9 cellular contexts compared by ENCODE assay signal in genomic region chr5:138354387-138354786, GRCh38. TPM values are rescaled to one million over a fixed set of nuclear protein-coding genes. Genes with fewer than 3 reads are reported as not detected.
A peak's percentile ranks its signal among the peaks of the same experiment; 100 is the strongest.
DNase-seq lines count a peak whose midpoint lies in the region; ATAC-seq, FAIRE-seq and TF ChIP-seq lines count a peak whose summit lies in the region.
"Had no signal": no experiment of that assay in that cellular context is flagged by ENCODE, and none has a peak within 500 bp of the region (broad histone marks: within the 10 kb centered on the region; RNA-seq: fewer than 3 reads in every experiment).

No MANE protein-coding gene starts in this region.

- peak overlapping the region; percentile 99 for H3K27ac ChIP-seq in left ventricle myocardium inferior (replicated peaks)
- peak overlapping the region; percentile 93; the same call in 1 of the 3 replicates for H3K27ac ChIP-seq in K562 (ENCODE audit: extremely low read depth, low read depth, low read length)
- H3K27ac ChIP-seq in mesenchymal stem cell (ENCODE audit: low read length, poor library complexity, severe bottlenecking), result no peak overlapping the region
- H3K27ac ChIP-seq in uterus, result peak overlapping the region; percentile 95 to 97

- TF ChIP-seq RAD21 in K562 (CRISPR knock-in tag; conservative IDR thresholded peaks at IDR 0.05 in 1 of 2, IDR thresholded peaks at IDR 0.05 in 1 of 2), result no peak

- TSS peak; percentile 48 for BruUV-seq in K562 (replicated peaks; lab: Mats Ljungman, UMichigan)

- H2BK5ac ChIP-seq in mesenchymal stem cell (ENCODE audit: low read depth, low read length, poor library complexity, severe bottlenecking), result no peak overlapping the region

- H3K4ac ChIP-seq in mesenchymal stem cell (ENCODE audit: low read depth in 1 of 2, low read length in 2 of 2), result no peak overlapping the region

- H3K4me2 ChIP-seq in K562 (ENCODE audit: insufficient read depth, low read length) (peak overlapping the region; percentile 84), mesenchymal stem cell (ENCODE audit: low read length, poor library complexity, severe bottlenecking) (peak overlapping the region; percentile 18)

- ATAC-seq in K562 (no peak), GM18870 (IDR thresholded peaks at IDR 0.05; ENCODE audit: unreplicated experiment) (no peak)

- no peak overlapping the region for H3K14ac ChIP-seq in mesenchymal stem cell (ENCODE audit: low read length in 2 of 2)

- peaks cover 65% of the 10 kb centered on the region for H3K79me2 ChIP-seq in K562 (ENCODE audit: control insufficient read depth, insufficient read depth, low read length)

- H3K9me3 ChIP-seq in left ventricle myocardium inferior (replicated peaks), result peaks cover 7% of the 10 kb centered on the region
- H3K9me3 ChIP-seq in K562 (replicated peaks; ENCODE audit: control insufficient read depth, insufficient read depth, low read depth, low read length), result peaks cover 5% of the 10 kb centered on the region
- peaks cover 3% of the 10 kb centered on the region for H3K9me3 ChIP-seq in mesenchymal stem cell (ENCODE audit: control insufficient read depth, low read length)
- H3K9me3 ChIP-seq in uterus, result no peaks in the 10 kb centered on the region

- peaks cover 2% of the 10 kb centered on the region for H3K79me1 ChIP-seq in mesenchymal stem cell (replicated peaks; ENCODE audit: low read length, poor library complexity, severe bottlenecking)

- H4K8ac ChIP-seq in mesenchymal stem cell (ENCODE audit: low read length), result no peak overlapping the region

- no peaks in the 10 kb centered on the region for H3K27me3 ChIP-seq in left ventricle myocardium inferior (ENCODE audit: low read depth)
- H3K27me3 ChIP-seq in K562 (ENCODE audit: control insufficient read depth in 2 of 2, insufficient read depth in 2 of 2, low read length in 2 of 2), result no peaks in the 10 kb centered on the region
- no peaks in the 10 kb centered on the region for H3K27me3 ChIP-seq in mesenchymal stem cell (ENCODE audit: control insufficient read depth in 1 of 2, insufficient read depth in 1 of 2, low read length in 2 of 2)
- H3K27me3 ChIP-seq in uterus, result no peaks in the 10 kb centered on the region

- TF ChIP-seq CTCF in left ventricle myocardium inferior (IDR thresholded peaks at IDR 0.05; ENCODE audit: borderline replicate concordance) (no peak), K562 (IDR thresholded peaks at IDR 0.05 in 2 of 3, conservative IDR thresholded peaks at IDR 0.05 in 1 of 3; ENCODE audit: insufficient read depth in 2 of 3, low read depth in 1 of 3, low read length in 3 of 3) (no peak), uterus (IDR thresholded peaks at IDR 0.05) (no peak)

- WGBS in K562 (ENCODE audit: insufficient coverage, low coverage, missing lambda C conversion rate), result 9% methylated on average over 5 of the region's 5 CpGs
- WGBS in mesenchymal stem cell, result 22% methylated on average over 5 of the region's 5 CpGs

- no peaks in the 10 kb centered on the region for H3K9me1 ChIP-seq in K562 (ENCODE audit: control insufficient read depth, insufficient read depth, low read length)

- no peak overlapping the region for H4K91ac ChIP-seq in mesenchymal stem cell (ENCODE audit: low read length)

- DNase-seq in left ventricle myocardium inferior (no peak), cardiac septum (ENCODE audit: low spot score) (no peak), K562 (ENCODE audit: extremely low read depth in 1 of 4, low spot score in 3 of 4) (no peak), mesenchymal stem cell (no peak), uterus (no peak), GOT3 (lab: John Stamatoyannopoulos, UW) (no peak)
- DNase-seq in stimulated activated CD4-positive, alpha-beta T cell treated with anti-CD3 and anti-CD28 coated beads, Interleukin-4, amount 100 ng/mL, for 4 hours, result no peak
- DNase-seq: NCI-H2171 treated with DMSO at 0.1 percent for 48 hours had no signal

- intact Hi-C loops in left ventricle myocardium inferior (cut with micrococcal nuclease), result no loop called here
- intact Hi-C loops in cardiac septum (cut with DNase I), result no loop called here
- intact Hi-C loops in K562 (cut with micrococcal nuclease), result loop anchor here (2.0 to 5.0 kb wide), 2 partner anchors 56 to 172 kb away; no protein-coding TSS in a partner anchor
- intact Hi-C loops in uterus (cut with DNase I; ENCODE audit: low total_unique reads), result no loop called here

- no peak overlapping the region for H2BK12ac ChIP-seq in mesenchymal stem cell (ENCODE audit: low read length in 2 of 2)

- no peak for TF ChIP-seq POLR2A in K562 (conservative IDR thresholded peaks at IDR 0.05)
- no peak for TF ChIP-seq POLR2A in uterus (IDR thresholded peaks at IDR 0.05)

- H3K4me1 ChIP-seq in left ventricle myocardium inferior (peaks cover 90% of the 10 kb centered on the region), K562 (replicated peaks in 1 of 2; ENCODE audit: control insufficient read depth in 2 of 2, insufficient read depth in 2 of 2, low read length in 2 of 2) (peaks cover 9 to 16% of the 10 kb centered on the region in 2 experiments; a peak in 4 of 5 replicates), mesenchymal stem cell (ENCODE audit: control insufficient read depth, insufficient read depth, low read depth, low read length) (peaks cover 1% of the 10 kb centered on the region), uterus (peaks cover 7 to 17% of the 10 kb centered on the region in 2 donors)

- no peak overlapping the region for H2AK5ac ChIP-seq in mesenchymal stem cell (ENCODE audit: low read length, severe bottlenecking)

- no peak overlapping the region for H2BK120ac ChIP-seq in mesenchymal stem cell (ENCODE audit: low read depth, low read length)

- in situ Hi-C loops in K562 (cut with MboI), result no loop called here

- POLR2A ChIA-PET in K562 (lab: Yijun Ruan, JAX), result interaction anchor here (0.6 to 10.3 kb wide), 14 partner anchors 7 to 177 kb away, joined by 3 to 416 read pairs (median 4); partner anchors contain the start of genes BRD8, CDC23, CDC25C and EGR1

- H4K20me1 ChIP-seq in K562 (replicated peaks; ENCODE audit: control insufficient read depth, insufficient read depth, low read length), result peaks cover 20% of the 10 kb centered on the region

- TF ChIP-seq EP300 in K562 (IDR thresholded peaks at IDR 0.05; ENCODE audit: low read length), result no peak

- no peak overlapping the region for H3K23ac ChIP-seq in mesenchymal stem cell (ENCODE audit: low read length in 2 of 2)

- H2AFZ ChIP-seq in K562 (ENCODE audit: low read depth, low read length) (no peak overlapping the region), mesenchymal stem cell (ENCODE audit: low read depth, low read length) (no peak overlapping the region)

- H3K4me3 ChIP-seq in left ventricle myocardium inferior (peak overlapping the region; percentile 95), K562 (peak overlapping the region; percentile 96), mesenchymal stem cell (ENCODE audit: insufficient read depth in 1 of 2, low read depth in 1 of 2, low read length in 2 of 2) (peak overlapping the region in 1 of 2 experiments; percentile 88), uterus (peak overlapping the region in 1 of 2 donors; percentile 93)

- CTCF ChIA-PET in K562 (lab: Yijun Ruan, JAX; ENCODE audit: low intra/inter-chr PET ratio), result interaction anchor here (2.6 kb wide), 1 partner anchor 16 kb away, joined by 31 read pairs; the partner anchor contains the start of gene FAM53C

- H2BK15ac ChIP-seq in mesenchymal stem cell (ENCODE audit: low read depth, poor library complexity, severe bottlenecking), result no peak overlapping the region

- H3K18ac ChIP-seq in mesenchymal stem cell (ENCODE audit: low read depth in 1 of 2, low read length in 2 of 2), result no peak overlapping the region

- H3K9ac ChIP-seq in K562 (ENCODE audit: insufficient read depth in 1 of 2, low read depth in 2 of 2, low read length in 2 of 2) (peak overlapping the region; percentile 49 to 97; a peak in 3 of 4 replicates), mesenchymal stem cell (ENCODE audit: low read length) (peak overlapping the region; percentile 96)

- no peak for FAIRE-seq in K562 (lab: Jason Lieb, UNC)

- H3K36me3 ChIP-seq in left ventricle myocardium inferior (no peaks in the 10 kb centered on the region), K562 (ENCODE audit: control insufficient read depth, insufficient read depth, low read length) (peaks cover 10% of the 10 kb centered on the region; the same call in 2 of the 3 replicates), mesenchymal stem cell (ENCODE audit: control insufficient read depth in 1 of 2, insufficient read depth in 2 of 2, low read depth in 1 of 2, low read length in 2 of 2) (peaks cover 4% of the 10 kb centered on the region in 2 experiments), uterus (no peaks in the 10 kb centered on the region)

RNA-seq across cellular contexts. Expression of gene KDM3B, which starts 1.9 kb away (rescaled TPM):
- total RNA-seq in left ventricle myocardium inferior (40.7 TPM), cardiac septum (48.5 TPM), K562 (2014; rRNA removed) (34.5 and 38.0 TPM in 2 replicates), K562 (2014; rRNA removed; fragmentation: Illumina TruSeq; extraction: Trizol) (51.6 and 65.4 TPM in 2 replicates), K562 (2015; rRNA removed; fragmentation: Illumina TruSeq; extraction: Trizol) (48.8 and 51.2 TPM in 2 replicates), K562 (2021) (54.8 and 62.7 TPM in 2 replicates), uterus (10 to 100 TPM; 21.8 to 96.4 (median 51.5) TPM)
- total RNA-seq in K562 (2011; cell fraction: chromatin; rRNA removed; ENCODE audit: low replicate concordance), result 130 and 189 TPM in 2 replicates
- 54.5 and 69.0 TPM in 2 replicates for total RNA-seq in K562 (2011; cell fraction: nucleolus; rRNA removed)
- 74.8 and 83.1 TPM in 2 replicates for total RNA-seq in K562 (2011; cell fraction: nucleoplasm; rRNA removed)
- polyA plus RNA-seq in K562 (2011; rRNA removed) (41.9 and 49.6 TPM in 2 replicates), K562 (2014; fragmentation: Illumina TruSeq; extraction: Trizol) (61.8 and 62.8 TPM in 2 replicates), K562 (2014; fragmentation: Nextera tagmentation; extraction: Ambion mirVana) (10 to 100 TPM; 13.8 to 15.0 TPM), K562 (2014; rRNA removed) (38.3 and 40.4 TPM in 2 replicates)
- polyA plus RNA-seq in K562 (2011; cell fraction: cytosol; rRNA removed), result 18.9 and 27.7 TPM in 2 replicates
- 44.4 and 52.8 TPM in 2 replicates for polyA plus RNA-seq in K562 (2011; cell fraction: nucleus; rRNA removed)
- polyA plus RNA-seq in K562 (2012), result 40.9 and 44.5 TPM in 2 replicates
- polyA minus RNA-seq in K562 (2011; rRNA and poly(A)+ RNA removed), result 95.2 and 126 TPM in 2 replicates
- polyA minus RNA-seq in K562 (2011; cell fraction: cytosol; rRNA and poly(A)+ RNA removed), result 49.3 and 51.5 TPM in 2 replicates
- polyA minus RNA-seq in K562 (2011; cell fraction: nucleus; rRNA and poly(A)+ RNA removed), result 22.1 and 37.5 TPM in 2 replicates
- polyA plus RNA-seq in mesenchymal stem cell (2013, experiment 1 of 2), result 18.3 TPM
- 17.1 TPM for polyA plus RNA-seq in mesenchymal stem cell (2013, experiment 2 of 2)

RNA-seq across cellular contexts. Expression of gene FAM53C, which starts 16.3 kb away (rescaled TPM):
- total RNA-seq in left ventricle myocardium inferior (26.7 TPM), cardiac septum (23.8 TPM), K562 (2014; rRNA removed) (27.8 and 32.3 TPM in 2 replicates), K562 (2014; rRNA removed; fragmentation: Illumina TruSeq; extraction: Trizol) (21.6 and 22.0 TPM in 2 replicates), K562 (2015; rRNA removed; fragmentation: Illumina TruSeq; extraction: Trizol) (24.2 and 24.4 TPM in 2 replicates), K562 (2021) (34.6 and 38.5 TPM in 2 replicates), uterus (10 to 100 TPM; 20.0 to 54.4 (median 26.4) TPM)
- 66.4 and 73.2 TPM in 2 replicates for total RNA-seq in K562 (2011; cell fraction: chromatin; rRNA removed; ENCODE audit: low replicate concordance)
- 47.4 and 56.7 TPM in 2 replicates for total RNA-seq in K562 (2011; cell fraction: nucleolus; rRNA removed)
- 59.0 and 85.2 TPM in 2 replicates for total RNA-seq in K562 (2011; cell fraction: nucleoplasm; rRNA removed)
- polyA plus RNA-seq in K562 (2011; rRNA removed) (29.8 and 35.4 TPM in 2 replicates), K562 (2014; fragmentation: Illumina TruSeq; extraction: Trizol) (30.0 and 37.3 TPM in 2 replicates), K562 (2014; fragmentation: Nextera tagmentation; extraction: Ambion mirVana) (10 to 100 TPM in 1 of 2 experiments, 1 to 10 TPM in 1; 9.7 to 11.1 TPM), K562 (2014; rRNA removed) (24.1 and 25.2 TPM in 2 replicates)
- 30.8 and 34.3 TPM in 2 replicates for polyA plus RNA-seq in K562 (2011; cell fraction: cytosol; rRNA removed)
- polyA plus RNA-seq in K562 (2011; cell fraction: nucleus; rRNA removed), result 50.4 and 51.1 TPM in 2 replicates
- polyA plus RNA-seq in K562 (2012), result 27.2 and 33.5 TPM in 2 replicates
- 34.5 and 38.7 TPM in 2 replicates for polyA minus RNA-seq in K562 (2011; rRNA and poly(A)+ RNA removed)
- polyA minus RNA-seq in K562 (2011; cell fraction: cytosol; rRNA and poly(A)+ RNA removed), result 23.4 and 24.0 TPM in 2 replicates
- 16.0 and 25.7 TPM in 2 replicates for polyA minus RNA-seq in K562 (2011; cell fraction: nucleus; rRNA and poly(A)+ RNA removed)
- polyA plus RNA-seq in mesenchymal stem cell (2013, experiment 1 of 2), result 30.0 TPM
- 28.7 TPM for polyA plus RNA-seq in mesenchymal stem cell (2013, experiment 2 of 2)

RNA-seq across cellular contexts. Expression of gene CDC25C, which starts 22.8 kb away (rescaled TPM):
- not detected for total RNA-seq in left ventricle myocardium inferior
- 0.19 TPM for total RNA-seq in cardiac septum
- 53.6 and 67.9 TPM in 2 replicates for total RNA-seq in K562 (2011; cell fraction: chromatin; rRNA removed; ENCODE audit: low replicate concordance)
- 36.5 and 42.0 TPM in 2 replicates for total RNA-seq in K562 (2011; cell fraction: nucleolus; rRNA removed)
- total RNA-seq in K562 (2011; cell fraction: nucleoplasm; rRNA removed), result 44.7 and 47.3 TPM in 2 replicates
- total RNA-seq in K562 (2014; rRNA removed), result 19.1 and 19.5 TPM in 2 replicates
- 32.3 and 41.4 TPM in 2 replicates for total RNA-seq in K562 (2014; rRNA removed; fragmentation: Illumina TruSeq; extraction: Trizol)
- 22.5 and 23.1 TPM in 2 replicates for total RNA-seq in K562 (2015; rRNA removed; fragmentation: Illumina TruSeq; extraction: Trizol)
- 18.2 and 19.6 TPM in 2 replicates for total RNA-seq in K562 (2021)
- 62.1 and 63.7 TPM in 2 replicates for polyA plus RNA-seq in K562 (2011; rRNA removed)
- 20.8 and 34.2 TPM in 2 replicates for polyA plus RNA-seq in K562 (2011; cell fraction: cytosol; rRNA removed)
- polyA plus RNA-seq in K562 (2011; cell fraction: nucleus; rRNA removed), result 28.3 and 39.5 TPM in 2 replicates
- polyA plus RNA-seq in K562 (2012), result 16.0 and 26.9 TPM in 2 replicates
- polyA plus RNA-seq in K562 (2014; fragmentation: Illumina TruSeq; extraction: Trizol), result 30.1 and 31.9 TPM in 2 replicates
- 10 to 100 TPM; 32.2 to 50.4 TPM for polyA plus RNA-seq in K562 (2014; fragmentation: Nextera tagmentation; extraction: Ambion mirVana)
- polyA plus RNA-seq in K562 (2014; rRNA removed), result 25.7 and 29.3 TPM in 2 replicates
- 36.9 and 39.8 TPM in 2 replicates for polyA minus RNA-seq in K562 (2011; rRNA and poly(A)+ RNA removed)
- polyA minus RNA-seq in K562 (2011; cell fraction: cytosol; rRNA and poly(A)+ RNA removed), result 11.8 and 15.7 TPM in 2 replicates
- 16.7 and 32.9 TPM in 2 replicates for polyA minus RNA-seq in K562 (2011; cell fraction: nucleus; rRNA and poly(A)+ RNA removed)
- 1.3 TPM for polyA plus RNA-seq in mesenchymal stem cell (2013, experiment 1 of 2)
- 1.3 TPM for polyA plus RNA-seq in mesenchymal stem cell (2013, experiment 2 of 2)
- 1 to 10 TPM in 1 of 4 donors, not detected in 3; 4.6 TPM for total RNA-seq in uterus
